Comparison of ENCODE assay signal across 10 cellular contexts in genomic region chr20:49823152-49823847, GRCh38. TPM values are rescaled to one million over a fixed set of nuclear protein-coding genes. Genes with fewer than 3 reads are reported as not detected.
A peak's percentile ranks its signal among the peaks of the same experiment; 100 is the strongest.
DNase-seq lines count a peak whose midpoint lies in the region; ATAC-seq and TF ChIP-seq lines count a peak whose summit lies in the region.
"Had no signal": no experiment of that assay in that cellular context is flagged by ENCODE, and none has a peak within 500 bp of the region (broad histone marks: within the 10 kb centered on the region; RNA-seq: fewer than 3 reads in every experiment).

No MANE protein-coding gene starts in this region.

- TF ChIP-seq EP300 in sigmoid colon (IDR thresholded peaks at IDR 0.05): no peak

- no peaks in the 10 kb centered on the region for H3K27me3 Mint-ChIP-seq in activated naive CD4-positive, alpha-beta T cell treated with anti-CD3 and anti-CD28 coated beads, Interleukin-2, amount 50 U/mL, for 24 hours
- H3K27me3 Mint-ChIP-seq in activated T-helper 2 cell treated with anti-CD3 and anti-CD28 coated beads, Interferon-gamma antibody, Interleukin-2, Interleukin-4, amounts not matched to agents 10 μg/mL and 5 μg/mL and 100 μg/mL, durations not matched to agents 14 hours and 24 hours and 36 hours (ENCODE audit: low read depth): no peaks in the 10 kb centered on the region

- H3K4me3 ChIP-seq in lower lobe of right lung: no peak overlapping the region
- no peak overlapping the region for H3K4me3 ChIP-seq in sigmoid colon

- 8 to 22% methylated on average over 2 of the region's 2 CpGs for WGBS in sigmoid colon, 2 donors

- peaks cover 58% of the 10 kb centered on the region for H3K36me3 ChIP-seq in lower lobe of right lung
- peaks cover 7 to 66% (median 12%) of the 10 kb centered on the region in 4 donors for H3K36me3 ChIP-seq in sigmoid colon

- H3K9me3 ChIP-seq in lower lobe of right lung (no peaks in the 10 kb centered on the region), sigmoid colon (no peaks in the 10 kb centered on the region)
- H3K9me3 ChIP-seq: BE2C had no signal

- intact Hi-C loops in activated T-helper 2 cell treated with anti-CD3 and anti-CD28 coated beads, Interferon-gamma antibody, Interleukin-2, Interleukin-4, amounts not matched to agents 10 μg/mL and 5 μg/mL and 100 μg/mL, durations not matched to agents 14 hours and 24 hours and 36 hours (cut with micrococcal nuclease): no loop called here
- intact Hi-C loops in lower lobe of right lung (cut with DNase I) (no loop called here), sigmoid colon (cut with DNase I) (no loop called here)

- DNase-seq in activated naive CD4-positive, alpha-beta T cell treated with Interleukin-2 at 50 U/mL for 16 hours: no peak
- DNase-seq in activated T-helper 2 cell treated with anti-CD3 and anti-CD28 coated beads, Interferon-gamma antibody, Interleukin-2, Interleukin-4, amounts not matched to agents 10 μg/mL and 5 μg/mL and 100 μg/mL, durations not matched to agents 14 hours and 24 hours and 36 hours (ENCODE audit: low spot score): no peak
- no peak for DNase-seq in lower lobe of right lung
- no peak for DNase-seq in sigmoid colon
- DNase-seq in NCI-H748 treated with DMSO at 0.1 percent for 48 hours (lab: John Stamatoyannopoulos, UW): no peak
- DNase-seq in amygdala (lab: John Stamatoyannopoulos, UW): no peak
- no peak for DNase-seq in putamen (ENCODE audit: low spot score)
- DNase-seq: BE2C, NCI-H446 had no signal

- TF ChIP-seq CTCF in lower lobe of right lung (IDR thresholded peaks at IDR 0.05) (no peak), sigmoid colon (IDR thresholded peaks at IDR 0.05) (no peak)

- H3K27ac ChIP-seq in lower lobe of right lung (peak overlapping the region; percentile 25), sigmoid colon (no peak overlapping the region)

- no peak for TF ChIP-seq POLR2A in sigmoid colon (IDR thresholded peaks at IDR 0.05)

- ATAC-seq in lower lobe of right lung: peak in 1 of 2 donors; percentile 15

- H3K36me3 Mint-ChIP-seq in activated naive CD4-positive, alpha-beta T cell treated with anti-CD3 and anti-CD28 coated beads, Interleukin-2, amount 50 U/mL, for 24 hours: peaks cover 24% of the 10 kb centered on the region
- peaks cover 80% of the 10 kb centered on the region for H3K36me3 Mint-ChIP-seq in activated T-helper 2 cell treated with anti-CD3 and anti-CD28 coated beads, Interferon-gamma antibody, Interleukin-2, Interleukin-4, amounts not matched to agents 10 μg/mL and 5 μg/mL and 100 μg/mL, durations not matched to agents 14 hours and 24 hours and 36 hours (ENCODE audit: low read depth)

- H3K9me3 Mint-ChIP-seq in activated naive CD4-positive, alpha-beta T cell treated with anti-CD3 and anti-CD28 coated beads, Interleukin-2, amount 50 U/mL, for 24 hours: no peaks in the 10 kb centered on the region
- H3K9me3 Mint-ChIP-seq in activated T-helper 2 cell treated with anti-CD3 and anti-CD28 coated beads, Interferon-gamma antibody, Interleukin-2, Interleukin-4, amounts not matched to agents 10 μg/mL and 5 μg/mL and 100 μg/mL, durations not matched to agents 14 hours and 24 hours and 36 hours: peaks cover 8% of the 10 kb centered on the region

- peak overlapping the region; percentile 85 for H3K27ac Mint-ChIP-seq in activated naive CD4-positive, alpha-beta T cell treated with anti-CD3 and anti-CD28 coated beads, Interleukin-2, amount 50 U/mL, for 24 hours
- peak overlapping the region; percentile 82 for H3K27ac Mint-ChIP-seq in activated T-helper 2 cell treated with anti-CD3 and anti-CD28 coated beads, Interferon-gamma antibody, Interleukin-2, Interleukin-4, amounts not matched to agents 10 μg/mL and 5 μg/mL and 100 μg/mL, durations not matched to agents 14 hours and 24 hours and 36 hours

- H3K27me3 ChIP-seq in lower lobe of right lung (ENCODE audit: low read depth) (no peaks in the 10 kb centered on the region), sigmoid colon (no peaks in the 10 kb centered on the region)
- H3K27me3 ChIP-seq: BE2C had no signal

- H3K4me1 ChIP-seq in lower lobe of right lung (peaks cover 40% of the 10 kb centered on the region), sigmoid colon (peaks cover 0 to 11% (median 5%) of the 10 kb centered on the region in 4 donors)
- H3K4me1 ChIP-seq: BE2C had no signal

- peaks cover 65% of the 10 kb centered on the region for H3K4me1 Mint-ChIP-seq in activated naive CD4-positive, alpha-beta T cell treated with anti-CD3 and anti-CD28 coated beads, Interleukin-2, amount 50 U/mL, for 24 hours
- H3K4me1 Mint-ChIP-seq in activated T-helper 2 cell treated with anti-CD3 and anti-CD28 coated beads, Interferon-gamma antibody, Interleukin-2, Interleukin-4, amounts not matched to agents 10 μg/mL and 5 μg/mL and 100 μg/mL, durations not matched to agents 14 hours and 24 hours and 36 hours (ENCODE audit: low read depth): peaks cover 39% of the 10 kb centered on the region

- peak overlapping the region; percentile 49 for H3K4me3 Mint-ChIP-seq in activated naive CD4-positive, alpha-beta T cell treated with anti-CD3 and anti-CD28 coated beads, Interleukin-2, amount 50 U/mL, for 24 hours
- H3K4me3 Mint-ChIP-seq in activated T-helper 2 cell treated with anti-CD3 and anti-CD28 coated beads, Interferon-gamma antibody, Interleukin-2, Interleukin-4, amounts not matched to agents 10 μg/mL and 5 μg/mL and 100 μg/mL, durations not matched to agents 14 hours and 24 hours and 36 hours (ENCODE audit: low read depth): peak overlapping the region; percentile 1

RNA-seq across cellular contexts. Expression of gene SLC9A8, which starts 10.7 kb away (rescaled TPM):
- total RNA-seq in activated T-helper 2 cell treated with anti-CD3 and anti-CD28 coated beads, Interferon-gamma antibody, Interleukin-2, Interleukin-4, amounts not matched to agents 10 μg/mL and 5 μg/mL and 100 μg/mL, durations not matched to agents 14 hours and 24 hours and 36 hours: 16.4 and 18.7 TPM in 2 replicates
- total RNA-seq in lower lobe of right lung: 17.7 TPM
- 1 to 10 TPM; 4.9 to 8.7 (median 6.0) TPM for total RNA-seq in sigmoid colon
- polyA plus RNA-seq in sigmoid colon: 10 to 100 TPM in 1 of 3 donors, 1 to 10 TPM in 2; 1.8 to 14.7 (median 2.4) TPM
